Comparison of ENCODE assay signal across 12 cellular contexts in the genomic region with DNA sequence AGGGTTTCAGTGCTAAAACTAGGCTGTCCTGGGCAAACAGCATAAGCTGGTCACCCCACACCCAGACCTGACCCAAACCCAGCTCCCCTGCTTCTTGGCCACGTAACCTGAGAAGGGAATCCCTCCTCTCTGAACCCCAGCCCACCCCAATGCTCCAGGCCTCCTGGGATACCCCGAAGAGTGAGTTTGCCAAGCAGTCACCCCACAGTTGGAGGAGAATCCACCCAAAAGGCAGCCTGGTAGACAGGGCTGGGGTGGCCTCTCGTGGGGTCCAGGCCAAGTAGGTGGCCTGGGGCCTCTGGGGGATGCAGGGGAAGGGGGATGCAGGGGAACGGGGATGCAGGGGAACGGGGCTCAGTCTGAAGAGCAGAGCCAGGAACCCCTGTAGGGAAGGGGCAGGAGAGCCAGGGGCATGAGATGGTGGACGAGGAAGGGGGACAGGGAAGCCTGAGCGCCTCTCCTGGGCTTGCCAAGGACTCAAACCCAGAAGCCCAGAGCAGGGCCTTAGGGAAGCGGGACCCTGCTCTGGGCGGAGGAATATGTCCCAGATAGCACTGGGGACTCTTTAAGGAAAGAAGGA. TPM values are rescaled to one million over a fixed set of nuclear protein-coding genes. Genes with fewer than 3 reads are reported as not detected.
DNase-seq lines count a peak whose midpoint lies in the region; ATAC-seq and TF ChIP-seq lines count a peak whose summit lies in the region.
"Had no signal": no experiment of that assay in that cellular context is flagged by ENCODE, and none has a peak within 500 bp of the region (broad histone marks: within the 10 kb centered on the region; RNA-seq: fewer than 3 reads in every experiment).

No MANE protein-coding gene starts in this region.

- peak overlapping the region; percentile 96 for H3K4me3 Mint-ChIP-seq in activated T-cell treated with anti-CD3 and anti-CD28 coated beads, Interleukin-2, amount 50 U/mL, for 4 hours
- peak overlapping the region; percentile 91 for H3K4me3 Mint-ChIP-seq in activated naive CD8-positive, alpha-beta T cell treated with anti-CD3 and anti-CD28 coated beads for 36 hours

- peaks cover 29% of the 10 kb centered on the region for H3K4me1 Mint-ChIP-seq in activated T-cell treated with anti-CD3 and anti-CD28 coated beads, Interleukin-2, amount 50 U/mL, for 4 hours (ENCODE audit: low read depth)
- H3K4me1 Mint-ChIP-seq in activated naive CD8-positive, alpha-beta T cell treated with anti-CD3 and anti-CD28 coated beads for 36 hours: peaks cover 18% of the 10 kb centered on the region

- no peak for DNase-seq in activated T-cell treated with anti-CD3 and anti-CD28 coated beads, Interleukin-2, amount 50 U/mL, for 4 hours
- DNase-seq in activated T-cell treated with anti-CD3 and anti-CD28 coated beads for 4 hours (no peak), tibial artery (no peak), left colon (no peak), NCI-H128 (lab: John Stamatoyannopoulos, UW; ENCODE audit: unreplicated experiment) (no peak)
- no peak for DNase-seq in activated naive CD8-positive, alpha-beta T cell treated with anti-CD3 and anti-CD28 coated beads for 36 hours
- DNase-seq: dorsolateral prefrontal cortex; NCI-H1092 treated with DMSO at 0.1 percent for 48 hours; stimulated activated CD4-positive, alpha-beta T cell treated with anti-CD3 and anti-CD28 coated beads, Interleukin-12 subunit alpha, Interleukin-12 subunit beta, amount 100 ng/mL, for 4 hours had no signal

- H3K27ac Mint-ChIP-seq in activated naive CD8-positive, alpha-beta T cell treated with anti-CD3 and anti-CD28 coated beads for 36 hours: no peak overlapping the region

- no peaks in the 10 kb centered on the region for H3K9me3 Mint-ChIP-seq in activated T-cell treated with anti-CD3 and anti-CD28 coated beads, Interleukin-2, amount 50 U/mL, for 4 hours
- H3K9me3 Mint-ChIP-seq in activated naive CD8-positive, alpha-beta T cell treated with anti-CD3 and anti-CD28 coated beads for 36 hours: peaks cover 1% of the 10 kb centered on the region

- TF ChIP-seq CTCF in tibial artery (IDR thresholded peaks at IDR 0.05): no peak

- H3K36me3 ChIP-seq in mesodermal cell (ENCODE audit: control insufficient read depth, insufficient read depth, low read length) (peaks cover 26% of the 10 kb centered on the region), tibial artery (peaks cover under 1 to 28% (median 8%) of the 10 kb centered on the region in 3 donors)

- H3K4me3 ChIP-seq in mesodermal cell (ENCODE audit: extremely low read depth, insufficient read depth, low read length, poor library complexity, severe bottlenecking) (no peak overlapping the region), tibial artery (peak overlapping the region in 1 of 2 donors; percentile 87)

- H3K36me3 Mint-ChIP-seq in activated T-cell treated with anti-CD3 and anti-CD28 coated beads, Interleukin-2, amount 50 U/mL, for 4 hours (ENCODE audit: insufficient read depth): no peaks in the 10 kb centered on the region
- peaks cover 3% of the 10 kb centered on the region for H3K36me3 Mint-ChIP-seq in activated naive CD8-positive, alpha-beta T cell treated with anti-CD3 and anti-CD28 coated beads for 36 hours

- H3K4me1 ChIP-seq in mesodermal cell (ENCODE audit: control insufficient read depth, insufficient read depth, low read length, poor library complexity, severe bottlenecking): peaks cover 35% of the 10 kb centered on the region
- peaks cover 0 to 66% (median 55%) of the 10 kb centered on the region in 4 donors for H3K4me1 ChIP-seq in tibial artery

- no peaks in the 10 kb centered on the region for H3K9me3 ChIP-seq in mesodermal cell (ENCODE audit: control insufficient read depth, low read length)
- H3K9me3 ChIP-seq in tibial artery: no peaks in the 10 kb centered on the region

- intact Hi-C loops in tibial artery (cut with DNase I; ENCODE audit: low total_unique reads) (loop anchor here (5.0 kb wide), 1 partner anchor 647 kb away; no protein-coding TSS in a partner anchor), left colon (cut with DNase I, micrococcal nuclease) (no loop called here)

- no peak for ATAC-seq in activated T-cell treated with anti-CD3 and anti-CD28 coated beads, Interleukin-2, amount 50 U/mL, for 4 hours
- no peak for ATAC-seq in left colon
- no peak for ATAC-seq in GM18907 (IDR thresholded peaks at IDR 0.05; ENCODE audit: unreplicated experiment)

- H3K27me3 ChIP-seq in tibial artery: no peaks in the 10 kb centered on the region
- H3K27me3 ChIP-seq: dorsolateral prefrontal cortex had no signal

- 94 to 98% methylated on average over 7 of the region's 9 CpGs for WGBS in mesodermal cell (ENCODE audit: insufficient coverage in 2 of 2), 2 experiments

- H3K27me3 Mint-ChIP-seq in activated T-cell treated with anti-CD3 and anti-CD28 coated beads, Interleukin-2, amount 50 U/mL, for 4 hours (ENCODE audit: low read depth): no peaks in the 10 kb centered on the region
- H3K27me3 Mint-ChIP-seq in activated naive CD8-positive, alpha-beta T cell treated with anti-CD3 and anti-CD28 coated beads for 36 hours: no peaks in the 10 kb centered on the region

- H3K27ac ChIP-seq in mesodermal cell (ENCODE audit: low read depth, low read length, severe bottlenecking) (peak overlapping the region; percentile 79), tibial artery (peak overlapping the region; percentile 88 to 92)

RNA-seq across cellular contexts. Expression of a gene that starts 2.8 kb away (rescaled TPM):
- 100 to 1,000 TPM in 2 of 3 donors, 10 to 100 TPM in 1; 95.6 to 105 (median 104) TPM for total RNA-seq in activated T-cell treated with anti-CD3 and anti-CD28 coated beads, Interleukin-2, amount 50 U/mL, for 4 hours
- 10 to 100 TPM; 67.2 to 73.5 TPM for total RNA-seq in activated naive CD8-positive, alpha-beta T cell treated with anti-CD3 and anti-CD28 coated beads for 36 hours
- polyA plus RNA-seq in mesodermal cell (2013, experiment 1 of 2): 69.5 TPM
- 59.1 TPM for polyA plus RNA-seq in mesodermal cell (2013, experiment 2 of 2)
- total RNA-seq in left colon: 100 to 1,000 TPM; 102 to 118 TPM

RNA-seq across cellular contexts. Expression of a gene that starts 34.4 kb away (rescaled TPM):
- not detected for total RNA-seq in activated T-cell treated with anti-CD3 and anti-CD28 coated beads, Interleukin-2, amount 50 U/mL, for 4 hours
- not detected for total RNA-seq in activated naive CD8-positive, alpha-beta T cell treated with anti-CD3 and anti-CD28 coated beads for 36 hours
- 37.4 TPM for polyA plus RNA-seq in mesodermal cell (2013, experiment 1 of 2)
- 36.0 TPM for polyA plus RNA-seq in mesodermal cell (2013, experiment 2 of 2)
- total RNA-seq in left colon: under 1 TPM; 0.40 to 0.70 TPM
- total RNA-seq: activated CD8-positive, alpha-beta memory T cell treated with anti-CD3 and anti-CD28 coated beads for 36 hours had no signal

RNA-seq across cellular contexts. Expression of a gene that starts 39.0 kb away (rescaled TPM):
- total RNA-seq in activated T-cell treated with anti-CD3 and anti-CD28 coated beads, Interleukin-2, amount 50 U/mL, for 4 hours: 1 to 10 TPM in 1 of 3 donors, under 1 TPM in 2; 0.53 to 1.2 (median 0.87) TPM
- total RNA-seq in activated naive CD8-positive, alpha-beta T cell treated with anti-CD3 and anti-CD28 coated beads for 36 hours: 1 to 10 TPM; 1.3 to 1.5 TPM
- polyA plus RNA-seq in mesodermal cell (2013, experiment 1 of 2): 6.6 TPM
- polyA plus RNA-seq in mesodermal cell (2013, experiment 2 of 2): 3.3 TPM
- 10 to 100 TPM; 42.1 to 75.9 TPM for total RNA-seq in left colon

RNA-seq across cellular contexts. Expression of a gene that starts 42.9 kb away (rescaled TPM):
- total RNA-seq in activated T-cell treated with anti-CD3 and anti-CD28 coated beads, Interleukin-2, amount 50 U/mL, for 4 hours: not detected
- total RNA-seq in activated naive CD8-positive, alpha-beta T cell treated with anti-CD3 and anti-CD28 coated beads for 36 hours: under 1 TPM in 1 of 2 experiments, not detected in 1; 0.25 TPM
- polyA plus RNA-seq in mesodermal cell (2013, experiment 1 of 2): 1.3 TPM
- polyA plus RNA-seq in mesodermal cell (2013, experiment 2 of 2): 1.1 TPM
- total RNA-seq in left colon: 1 to 10 TPM in 1 of 2 donors, not detected in 1; 1.1 TPM
- total RNA-seq: activated CD8-positive, alpha-beta memory T cell treated with anti-CD3 and anti-CD28 coated beads for 36 hours had no signal

RNA-seq across cellular contexts. Expression of a gene that starts 51.7 kb away (rescaled TPM):
- total RNA-seq in activated T-cell treated with anti-CD3 and anti-CD28 coated beads, Interleukin-2, amount 50 U/mL, for 4 hours: 10 to 100 TPM; 19.2 to 40.7 (median 19.5) TPM
- total RNA-seq in activated naive CD8-positive, alpha-beta T cell treated with anti-CD3 and anti-CD28 coated beads for 36 hours: 10 to 100 TPM; 21.7 to 24.0 TPM
- 7.3 TPM for polyA plus RNA-seq in mesodermal cell (2013, experiment 1 of 2)
- 6.1 TPM for polyA plus RNA-seq in mesodermal cell (2013, experiment 2 of 2)
- 10 to 100 TPM; 50.5 to 69.3 TPM for total RNA-seq in left colon

Comparison
In these comparisons a context has a peak if more than half of its experiments do, and no peak if none do; other contexts are left out.
1. RNA of a gene that starts 39.0 kb away (total RNA-seq): 42.1 to 75.9 TPM in left colon; 1.3 to 1.5 TPM in activated naive CD8-positive, alpha-beta T cell treated with anti-CD3 and anti-CD28 coated beads for 36 hours and 0.53 to 1.2 TPM in activated T-cell treated with anti-CD3 and anti-CD28 coated beads, Interleukin-2, amount 50 U/mL, for 4 hours; every median in the first group is over 10 times any median in the second.